23 cellular contexts compared by ENCODE assay signal in the genomic region with DNA sequence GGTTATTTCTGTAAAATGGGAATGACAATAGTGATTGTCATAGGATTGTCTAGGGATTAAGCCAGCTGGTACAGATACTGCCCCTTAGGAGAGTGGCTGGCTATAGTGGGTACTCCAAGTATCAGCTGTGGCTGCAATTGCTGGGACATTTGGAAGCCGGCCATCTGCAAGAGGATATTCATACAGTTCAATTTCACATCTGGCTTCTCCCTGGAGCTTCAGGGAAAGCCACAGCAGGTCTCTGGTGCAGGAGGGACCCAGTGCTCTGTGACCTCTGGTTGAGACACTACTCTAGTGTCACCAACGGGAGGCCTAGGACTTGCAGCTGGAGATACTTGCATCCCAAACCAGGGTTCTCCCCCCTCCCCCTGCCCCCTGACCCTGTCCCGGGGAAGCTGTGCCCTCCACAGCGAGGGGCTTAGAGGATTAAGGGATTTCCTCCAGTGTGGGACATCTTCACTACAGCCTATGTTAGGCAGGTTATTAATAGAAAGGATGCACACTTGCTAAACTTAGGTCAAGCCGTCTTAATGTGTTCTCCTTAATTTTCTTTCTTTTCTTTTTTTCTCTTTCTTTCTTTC. TPM values are rescaled to one million over a fixed set of nuclear protein-coding genes. Genes with fewer than 3 reads are reported as not detected.
"Had no signal": no experiment of that assay in that cellular context is flagged by ENCODE, and none has a peak within 500 bp of the region (broad histone marks: within the 10 kb centered on the region; RNA-seq: fewer than 3 reads in every experiment).

No MANE protein-coding gene starts in this region.

- H3K4me1 ChIP-seq: foreskin keratinocyte had no signal

- ATAC-seq: foreskin keratinocyte; left cardiac atrium; lower lobe of right lung; naive thymus-derived CD4-positive, alpha-beta T cell; pancreas; right lobe of liver; stimulated activated memory B cell treated with anti-CD40 and anti-IgM and Interleukin-4, amounts not matched to agents 10 μg/mL and 1 μg/mL and 100 μg/mL, for 72 hours had no signal

- H3K4me3 ChIP-seq: hepatocyte, left ventricle myocardium inferior, lower lobe of right lung, pancreas, right lobe of liver, spleen, tibial artery had no signal

- H3K4me3 Mint-ChIP-seq: dendritic cell treated with granulocyte-macrophage colony-stimulating factor and Interleukin-4, amounts not matched to agents 40 ng/mL and 50 ng/mL, for 4 days; memory B cell; stimulated activated memory B cell treated with anti-CD40 and anti-IgM and Interleukin-4, amounts not matched to agents 10 μg/mL and 1 μg/mL and 100 μg/mL, for 72 hours; stimulated activated naive CD8-positive, alpha-beta T cell treated with anti-CD3 and anti-CD28 coated beads, Interleukin-15, Interleukin-2, amounts not matched to agents 100 ng/mL and 50 ng/mL, for 24 hours had no signal

- H3K27me3 Mint-ChIP-seq: progenitor cell of endocrine pancreas had no signal

- H3K27ac Mint-ChIP-seq: memory B cell; naive thymus-derived CD4-positive, alpha-beta T cell; progenitor cell of endocrine pancreas; stimulated activated memory B cell treated with anti-CD40 and anti-IgM and Interleukin-4, amounts not matched to agents 10 μg/mL and 1 μg/mL and 100 μg/mL, for 72 hours; stimulated activated naive CD8-positive, alpha-beta T cell treated with anti-CD3 and anti-CD28 coated beads, Interleukin-15, Interleukin-2, amounts not matched to agents 100 ng/mL and 50 ng/mL, for 24 hours had no signal

- H3K27ac ChIP-seq: foreskin keratinocyte, hepatocyte, left ventricle myocardium inferior, lower lobe of right lung, pancreas, spleen, tibial artery had no signal

- H3K36me3 Mint-ChIP-seq: memory B cell; stimulated activated memory B cell treated with anti-CD40 and anti-IgM and Interleukin-4, amounts not matched to agents 10 μg/mL and 1 μg/mL and 100 μg/mL, for 72 hours had no signal

- H3K9me3 ChIP-seq: lower lobe of right lung, pancreas, right lobe of liver, spleen, tibial artery had no signal

- H3K36me3 ChIP-seq: left ventricle myocardium inferior, lower lobe of right lung, pancreas, right lobe of liver, spleen, tibial artery had no signal

- DNase-seq: cerebellar nuclear complex; foreskin keratinocyte; kidney; left cardiac atrium; left ventricle myocardium inferior; lower lobe of right lung; midbrain; naive thymus-derived CD4-positive, alpha-beta T cell; occipital lobe; pancreas; right lobe of liver; spleen; stimulated activated CD4-positive, alpha-beta T cell treated with anti-CD3 and anti-CD28 coated beads, Interleukin-15, amount 100 ng/mL, for 24 hours; stimulated activated CD4-positive, alpha-beta T cell treated with anti-CD3 and anti-CD28 coated beads, Interleukin-1b, Interleukin-23, amount 100 ng/mL, for 48 hours; stimulated activated CD4-positive, alpha-beta T cell treated with anti-CD3 and anti-CD28 coated beads, Interleukin-4, amount 100 ng/mL, for 24 hours; tibial artery had no signal

- H3K9me3 Mint-ChIP-seq: dendritic cell treated with granulocyte-macrophage colony-stimulating factor and Interleukin-4, amounts not matched to agents 40 ng/mL and 50 ng/mL, for 4 days; memory B cell; stimulated activated memory B cell treated with anti-CD40 and anti-IgM and Interleukin-4, amounts not matched to agents 10 μg/mL and 1 μg/mL and 100 μg/mL, for 72 hours; stimulated activated naive CD8-positive, alpha-beta T cell treated with anti-CD3 and anti-CD28 coated beads, Interleukin-15, Interleukin-2, amounts not matched to agents 100 ng/mL and 50 ng/mL, for 24 hours had no signal

- H2AFZ ChIP-seq: hepatocyte had no signal

- H3K27me3 ChIP-seq: hepatocyte, pancreas, right lobe of liver, tibial artery had no signal

RNA-seq across cellular contexts. Expression of a gene that starts 2.7 kb away (rescaled TPM):
- polyA plus RNA-seq: naive thymus-derived CD4-positive, alpha-beta T cell; neural cell had no signal
